Comparison of ENCODE assay signal across 11 cellular contexts in genomic region chr14:72907886-72908285, GRCh38. TPM values are rescaled to one million over a fixed set of nuclear protein-coding genes. Genes with fewer than 3 reads are reported as not detected.
A peak's percentile ranks its signal among the peaks of the same experiment; 100 is the strongest.
DNase-seq lines count a peak whose midpoint lies in the region; ATAC-seq, FAIRE-seq and TF ChIP-seq lines count a peak whose summit lies in the region.
"Had no signal": no experiment of that assay in that cellular context is flagged by ENCODE, and none has a peak within 500 bp of the region (broad histone marks: within the 10 kb centered on the region; RNA-seq: fewer than 3 reads in every experiment).

No MANE protein-coding gene starts in this region.

- no peaks in the 10 kb centered on the region for H3K79me2 ChIP-seq in GM12878 (ENCODE audit: control insufficient read depth, insufficient read depth, low read length)

- intact Hi-C loops in IMR-90 (cut with micrococcal nuclease) = loop anchor here (5.0 kb wide), 1 partner anchor 241 kb away; no protein-coding TSS in a partner anchor
- intact Hi-C loops in GM12878 (cut with micrococcal nuclease; ENCODE audit: unreplicated experiment) = no loop called here

- BruUV-seq in IMR-90 (replicated peaks; lab: Mats Ljungman, UMichigan) (no TSS peak), GM12878 (replicated peaks; lab: Mats Ljungman, UMichigan) (no TSS peak)

- in situ Hi-C loops in IMR-90 (cut with MboI; ENCODE audit: low sequenced_read_pairs) = loop anchor here (5.0 kb wide), 1 partner anchor 391 kb away; no protein-coding TSS in a partner anchor
- in situ Hi-C loops in GM12878 (cut with MboI) = loop anchor here (5.0 kb wide), 1 partner anchor 391 kb away; no protein-coding TSS in a partner anchor

- H3K27ac Mint-ChIP-seq in nephron = peak overlapping the region in 2 of 3 experiments; percentile 22 to 37
- H3K27ac Mint-ChIP-seq: activated CD4-positive, alpha-beta T cell treated with anti-CD3 and anti-CD28 coated beads, Interleukin-2, amount 10 ng/mL, durations not matched to agents 7 days and 5 days had no signal

- no peak overlapping the region for H2AK9ac ChIP-seq in IMR-90 (replicated peaks; ENCODE audit: low read depth, low read length, poor library complexity)

- H3K9me3 Mint-ChIP-seq in nephron = peaks cover 4% of the 10 kb centered on the region
- H3K9me3 Mint-ChIP-seq: activated CD4-positive, alpha-beta T cell treated with anti-CD3 and anti-CD28 coated beads, Interleukin-2, amount 10 ng/mL, durations not matched to agents 7 days and 5 days had no signal

- H3K27me3 Mint-ChIP-seq in nephron (ENCODE audit: low read depth) = no peaks in the 10 kb centered on the region

- no peak for FAIRE-seq in GM12878 (lab: Jason Lieb, UNC)

- TF ChIP-seq EP300 in GM12878 (IDR thresholded peaks at IDR 0.05; ENCODE audit: borderline replicate concordance in 1 of 2, control insufficient read depth in 1 of 2, low read depth in 2 of 2, low read length in 2 of 2) = no peak

- H3K4me3 ChIP-seq in IMR-90 (ENCODE audit: insufficient read depth, low read depth, low read length) (no peak overlapping the region), GM12878 (no peak overlapping the region)

- no peak overlapping the region for H3K18ac ChIP-seq in IMR-90 (ENCODE audit: low read depth, low read length)

- no peaks in the 10 kb centered on the region for H3K27me3 ChIP-seq in IMR-90 (ENCODE audit: control insufficient read depth, insufficient read depth, low read length)
- no peaks in the 10 kb centered on the region for H3K27me3 ChIP-seq in GM12878 (replicated peaks in 1 of 2; ENCODE audit: control insufficient read depth in 2 of 2, insufficient read depth in 2 of 2, low read length in 1 of 2)

- TF ChIP-seq RAD21 in IMR-90 (IDR thresholded peaks at IDR 0.05; ENCODE audit: low read length) (no peak), GM12878 (IDR thresholded peaks at IDR 0.05; ENCODE audit: insufficient read depth, low read depth, low read length) (no peak)

- H3K4me1 ChIP-seq in IMR-90 (ENCODE audit: control insufficient read depth, insufficient read depth, low read length) = peaks cover 18% of the 10 kb centered on the region
- peaks cover 7% of the 10 kb centered on the region; the same call in 1 of the 2 replicates for H3K4me1 ChIP-seq in GM12878 (ENCODE audit: control insufficient read depth, insufficient read depth, low read length)

- H3K56ac ChIP-seq in IMR-90 (ENCODE audit: extremely low read depth, insufficient read depth, low read length) = no peak overlapping the region; the same call in 1 of the 2 replicates

- peak overlapping the region; percentile 74 for H2AK5ac ChIP-seq in IMR-90 (ENCODE audit: low read depth, low read length)

- no peak overlapping the region for H4K5ac ChIP-seq in IMR-90 (ENCODE audit: low read depth, low read length)

- peak overlapping the region; percentile 24 for H3K4ac ChIP-seq in IMR-90 (ENCODE audit: low read depth, low read length)

- peak overlapping the region; percentile 63; the same call in 1 of the 3 replicates for H2BK15ac ChIP-seq in IMR-90 (ENCODE audit: low read depth, low read length)

- no peak overlapping the region for H2BK5ac ChIP-seq in IMR-90 (ENCODE audit: low read depth, low read length, poor library complexity, severe bottlenecking)

- peaks cover 11% of the 10 kb centered on the region; the same call in 1 of the 2 replicates for H3K9me1 ChIP-seq in IMR-90 (ENCODE audit: insufficient read depth, low read length)

- WGBS in IMR-90 (ENCODE audit: extremely low coverage in 2 of 2, insufficient read length in 1 of 2), 2 experiments = no CpG with 5 or more reads among the region's 5 CpGs
- WGBS in GM12878 (ENCODE audit: insufficient coverage, insufficient replicate concordance, low lambda C conversion rate, missing lambda C conversion rate) = 12% methylated on average over 5 of the region's 5 CpGs

- H3K79me1 ChIP-seq in IMR-90 (ENCODE audit: low read depth in 1 of 2, low read length in 2 of 2) = no peaks in the 10 kb centered on the region

- peak overlapping the region; percentile 35; the same call in 1 of the 2 replicates for H2BK120ac ChIP-seq in IMR-90 (ENCODE audit: low read depth, low read length)

- SMC1A ChIA-PET in GM12878 (lab: Charles Lee; ENCODE audit: uncharacterized antibody, unreplicated experiment) = interaction anchor here (0.9 to 2.9 kb wide), 4 partner anchors 9 to 393 kb away, joined by 4 to 23 read pairs (median 11); no protein-coding TSS in a partner anchor

- CTCF ChIA-PET in IMR-90 (lab: Yijun Ruan, JAX) (interaction anchor here (2.0 kb wide), 1 partner anchor 41 kb away, joined by 5 read pairs; no protein-coding TSS in a partner anchor), GM12878 (lab: Yijun Ruan, JAX) (interaction anchor here (0.6 to 14.5 kb wide), 2 partner anchors 188 to 393 kb away, joined by 3 to 520 read pairs; no protein-coding TSS in a partner anchor)

- peak overlapping the region; percentile 58 for H4K91ac ChIP-seq in IMR-90 (ENCODE audit: insufficient read depth, low read depth, low read length)

- no peak for TF ChIP-seq POLR2A in IMR-90 (IDR thresholded peaks at IDR 0.05; ENCODE audit: low read depth, low read length)
- no peak for TF ChIP-seq POLR2A in GM12878 (IDR thresholded peaks at IDR 0.05; ENCODE audit: low read depth, low read length)

- H3K23ac ChIP-seq in IMR-90 (ENCODE audit: low read depth, low read length) = no peak overlapping the region; the same call in 1 of the 2 replicates

- dilution Hi-C loops in IMR-90 (cut with HindIII; ENCODE audit: low sequenced_read_pairs, unreplicated experiment) = no loop called here

- H3K4me1 Mint-ChIP-seq in nephron = peaks cover 27% of the 10 kb centered on the region

- H3K9me3 ChIP-seq in IMR-90 (ENCODE audit: control insufficient read depth, insufficient read depth, low read length) = no peaks in the 10 kb centered on the region
- no peaks in the 10 kb centered on the region for H3K9me3 ChIP-seq in GM12878 (replicated peaks; ENCODE audit: control insufficient read depth, insufficient read depth, low read length)

- H3K27ac ChIP-seq in IMR-90 (ENCODE audit: insufficient read depth, low read length) (no peak overlapping the region), GM12878 (ENCODE audit: control insufficient read depth, insufficient read depth) (no peak overlapping the region)
- H3K27ac ChIP-seq: HL-60 had no signal

- H4K20me1 ChIP-seq in IMR-90 (ENCODE audit: insufficient read depth, low read length) (no peaks in the 10 kb centered on the region), GM12878 (ENCODE audit: control insufficient read depth, insufficient read depth) (no peaks in the 10 kb centered on the region)

- DNase-seq in GM03348 (ENCODE audit: low spot score) = peak; percentile 55
- DNase-seq in IMR-90 = peak; percentile 85
- no peak for DNase-seq in GM12878 (ENCODE audit: low read depth, low spot score)
- DNase-seq in GM10266 (ENCODE audit: extremely low spot score) = no peak
- DNase-seq: activated CD4-positive, alpha-beta T cell treated with anti-CD3 and anti-CD28 coated beads, Interleukin-2, amount 10 ng/mL, durations not matched to agents 7 days and 5 days; NCI-H748 treated with DMSO at 0.1 percent for 48 hours had no signal

- ATAC-seq in IMR-90 (ENCODE audit: low read depth) (peak; percentile 58), GM12878 (peak; percentile 45), HG03097 (IDR thresholded peaks at IDR 0.05; ENCODE audit: low FRiP score, unreplicated experiment) (no peak), GM18520 (IDR thresholded peaks at IDR 0.05; ENCODE audit: unreplicated experiment) (no peak)

- H2AFZ ChIP-seq in IMR-90 (replicated peaks; ENCODE audit: low read length, poor library complexity) (peak overlapping the region; percentile 54), GM12878 (ENCODE audit: control insufficient read depth, low read depth, low read length) (peak overlapping the region; percentile 59)

- H3K4me3 Mint-ChIP-seq in nephron = no peak overlapping the region
- H3K4me3 Mint-ChIP-seq: activated CD4-positive, alpha-beta T cell treated with anti-CD3 and anti-CD28 coated beads, Interleukin-2, amount 10 ng/mL, durations not matched to agents 7 days and 5 days; brain had no signal

- H3K9ac ChIP-seq in IMR-90 (ENCODE audit: low read depth, low read length) (no peak overlapping the region), GM12878 (ENCODE audit: control insufficient read depth, insufficient read depth, low read length) (no peak overlapping the region)

- POLR2A ChIA-PET in IMR-90 (lab: Charles Lee; ENCODE audit: unreplicated experiment) (no interaction called here), GM12878 (lab: Charles Lee) (no interaction called here)

- H3K14ac ChIP-seq in IMR-90 (replicated peaks; ENCODE audit: low read depth, low read length) = no peak overlapping the region

- H3K36me3 ChIP-seq in IMR-90 (ENCODE audit: control insufficient read depth, insufficient read depth, low read length) (no peaks in the 10 kb centered on the region), GM12878 (ENCODE audit: control insufficient read depth in 2 of 2, insufficient read depth in 2 of 2, low read length in 1 of 2) (no peaks in the 10 kb centered on the region)

- RAD21 ChIA-PET in GM12878 (lab: Charles Lee; ENCODE audit: unreplicated experiment) = interaction anchor here (1.0 to 3.0 kb wide), 3 partner anchors 194 to 429 kb away, joined by 3 to 32 read pairs (median 5); no protein-coding TSS in a partner anchor

- peak overlapping the region in 1 of 2 experiments; percentile 53; a peak in 2 of 4 replicates for H4K8ac ChIP-seq in IMR-90 (ENCODE audit: low read depth in 2 of 2, low read length in 2 of 2)

- H2BK20ac ChIP-seq in IMR-90 (ENCODE audit: low read depth, low read length) = peak overlapping the region; percentile 54

- TF ChIP-seq CTCF in IMR-90 (conservative IDR thresholded peaks at IDR 0.05; ENCODE audit: low read depth, low read length) (no peak), GM12878 (IDR thresholded peaks at IDR 0.05 in 2 of 3, conservative IDR thresholded peaks at IDR 0.05 in 1 of 3; ENCODE audit: control insufficient read depth in 2 of 3, extremely low read depth in 1 of 3, insufficient read depth in 1 of 3, low read depth in 3 of 3, low read length in 3 of 3) (no peak), nephron (IDR thresholded peaks at IDR 0.05; ENCODE audit: unreplicated experiment in 3 of 3) (no peak), GM10266 (IDR thresholded peaks at IDR 0.05; ENCODE audit: control insufficient read depth, insufficient read depth, low read depth, missing control alignments) (no peak)

- no peaks in the 10 kb centered on the region for H3K36me3 Mint-ChIP-seq in nephron (ENCODE audit: low read depth)
- H3K36me3 Mint-ChIP-seq: brain had no signal

- H3K4me2 ChIP-seq in IMR-90 (ENCODE audit: low read depth, low read length) (peak overlapping the region; percentile 3; the same call in 1 of the 2 replicates), GM12878 (ENCODE audit: control insufficient read depth, insufficient read depth) (no peak overlapping the region; the same call in 1 of the 2 replicates)

RNA-seq across cellular contexts. Expression of gene DPF3, which starts 14.0 kb away (rescaled TPM):
- total RNA-seq in IMR-90 (2012; rRNA removed) (32.8 and 48.9 TPM in 2 replicates), GM12878 (2014; rRNA removed) (1.9 and 3.6 TPM in 2 replicates), GM12878 (2014; rRNA removed; fragmentation: Illumina TruSeq; extraction: Trizol) (1.5 and 2.5 TPM in 2 replicates), GM12878 (2021) (2.7 and 3.2 TPM in 2 replicates)
- polyA plus RNA-seq in IMR-90 (2012; rRNA removed) (30.5 and 37.7 TPM in 2 replicates), GM12878 (2011; rRNA removed) (7.3 and 8.0 TPM in 2 replicates), GM12878 (2014; fragmentation: Illumina TruSeq; extraction: Trizol) (2.5 and 3.3 TPM in 2 replicates), GM12878 (2014; fragmentation: Nextera tagmentation; extraction: Ambion mirVana) (under 1 TPM; 0.69 to 0.87 TPM), GM12878 (2014; rRNA removed) (3.2 and 3.8 TPM in 2 replicates), GM12878 (2016; fragmentation: Nextera tagmentation; extraction: Ambion mirVana) (1 to 10 TPM; 1.7 to 1.8 TPM)
- polyA plus RNA-seq in IMR-90 (2012; cell fraction: cytosol; rRNA removed) = 9.5 and 12.3 TPM in 2 replicates
- polyA plus RNA-seq in IMR-90 (2012; cell fraction: nucleus; rRNA removed; ENCODE audit: low replicate concordance) = 70.5 and 136 TPM in 2 replicates
- total RNA-seq in GM12878 (2013; cell fraction: nucleolus; rRNA removed) = 7.7 and 11.6 TPM in 2 replicates
- 0.29 TPM for polyA plus RNA-seq in GM12878 (2011; ENCODE audit: low read depth)
- 4.3 and 5.3 TPM in 2 replicates for polyA plus RNA-seq in GM12878 (2011; cell fraction: cytosol; rRNA removed)
- polyA plus RNA-seq in GM12878 (2011; cell fraction: nucleus; rRNA removed) = 23.5 and 28.7 TPM in 2 replicates
- polyA plus RNA-seq in GM12878 (2012) = 0.59 and 1.2 TPM in 2 replicates
- 7.5 and 12.8 TPM in 2 replicates for polyA minus RNA-seq in GM12878 (2011; rRNA and poly(A)+ RNA removed)
- polyA minus RNA-seq in GM12878 (2011; cell fraction: cytosol; rRNA and poly(A)+ RNA removed) = 2.7 and 3.8 TPM in 2 replicates
- polyA minus RNA-seq in GM12878 (2011; cell fraction: nucleus; rRNA and poly(A)+ RNA removed) = 15.7 and 40.2 TPM in 2 replicates

RNA-seq across cellular contexts. Expression of gene DCAF4, which starts 18.4 kb away (rescaled TPM):
- 24.7 and 29.4 TPM in 2 replicates for total RNA-seq in IMR-90 (2012; rRNA removed)
- polyA plus RNA-seq in IMR-90 (2012; rRNA removed) = 22.8 and 28.8 TPM in 2 replicates
- polyA plus RNA-seq in IMR-90 (2012; cell fraction: cytosol; rRNA removed) = 12.6 and 23.5 TPM in 2 replicates
- 35.2 and 102 TPM in 2 replicates for polyA plus RNA-seq in IMR-90 (2012; cell fraction: nucleus; rRNA removed; ENCODE audit: low replicate concordance)
- 94.2 and 107 TPM in 2 replicates for total RNA-seq in GM12878 (2013; cell fraction: nucleolus; rRNA removed)
- 20.5 and 22.6 TPM in 2 replicates for total RNA-seq in GM12878 (2014; rRNA removed)
- 20.6 and 21.6 TPM in 2 replicates for total RNA-seq in GM12878 (2014; rRNA removed; fragmentation: Illumina TruSeq; extraction: Trizol)
- total RNA-seq in GM12878 (2021) = 24.9 and 29.4 TPM in 2 replicates
- 13.8 TPM for polyA plus RNA-seq in GM12878 (2011; ENCODE audit: low read depth)
- polyA plus RNA-seq in GM12878 (2011; rRNA removed) = 33.7 and 44.8 TPM in 2 replicates
- 42.0 and 54.1 TPM in 2 replicates for polyA plus RNA-seq in GM12878 (2011; cell fraction: cytosol; rRNA removed)
- 108 and 118 TPM in 2 replicates for polyA plus RNA-seq in GM12878 (2011; cell fraction: nucleus; rRNA removed)
- polyA plus RNA-seq in GM12878 (2012) = 13.2 and 13.5 TPM in 2 replicates
- polyA plus RNA-seq in GM12878 (2014; fragmentation: Illumina TruSeq; extraction: Trizol) = 25.5 and 51.1 TPM in 2 replicates
- 1 to 10 TPM; 2.6 to 3.1 TPM for polyA plus RNA-seq in GM12878 (2014; fragmentation: Nextera tagmentation; extraction: Ambion mirVana)
- 26.2 and 28.3 TPM in 2 replicates for polyA plus RNA-seq in GM12878 (2014; rRNA removed)
- 10 to 100 TPM; 18.7 to 18.8 TPM for polyA plus RNA-seq in GM12878 (2016; fragmentation: Nextera tagmentation; extraction: Ambion mirVana)
- polyA minus RNA-seq in GM12878 (2011; rRNA and poly(A)+ RNA removed) = 37.8 and 51.0 TPM in 2 replicates
- 5.9 and 12.5 TPM in 2 replicates for polyA minus RNA-seq in GM12878 (2011; cell fraction: cytosol; rRNA and poly(A)+ RNA removed)
- 42.4 and 56.1 TPM in 2 replicates for polyA minus RNA-seq in GM12878 (2011; cell fraction: nucleus; rRNA and poly(A)+ RNA removed)

Comparison
In these comparisons a context has a peak if more than half of its experiments do, and no peak if none do; other contexts are left out.
1. DNase-seq: peak in GM03348 (single experiment) and IMR-90 (single experiment); none in GM12878 (single experiment) and GM10266 (single experiment).
2. ATAC-seq: peak in IMR-90 (single experiment) and GM12878 (single experiment); none in HG03097 (single experiment) and GM18520 (single experiment).